In genomic region chr17:30291571-30292489, GRCh38 we compare ENCODE assay signal across 8 cellular contexts. TPM values are rescaled to one million over a fixed set of nuclear protein-coding genes. Genes with fewer than 3 reads are reported as not detected.
DNase-seq lines count a peak whose midpoint lies in the region; ATAC-seq and TF ChIP-seq lines count a peak whose summit lies in the region.

Gene BLMH, minus strand, starts transcription at chr17:30291944. Its CDS starts 125 bp downstream, at chr17:30291819.

- no peaks in the 10 kb centered on the region for H3K9me3 Mint-ChIP-seq in T-helper 1 cell treated with Interleukin-12 subunit alpha and Interleukin-12 subunit beta and Interleukin-4 antibody, amounts not matched to agents 30 μg/mL and 1 μg/mL, for 36 hours

- H3K4me1 ChIP-seq in left ventricle myocardium inferior (peaks cover 31% of the 10 kb centered on the region), prostate gland (replicated peaks) (peaks cover 6% of the 10 kb centered on the region), upper lobe of right lung (peaks cover 14% of the 10 kb centered on the region)

- no peaks in the 10 kb centered on the region for H3K9me3 ChIP-seq in left ventricle myocardium inferior (replicated peaks)
- H3K9me3 ChIP-seq in prostate gland, result no peaks in the 10 kb centered on the region
- H3K9me3 ChIP-seq in upper lobe of right lung, result no peaks in the 10 kb centered on the region

- no peaks in the 10 kb centered on the region for H3K27me3 ChIP-seq in left ventricle myocardium inferior (ENCODE audit: low read depth)
- H3K27me3 ChIP-seq in prostate gland (replicated peaks; ENCODE audit: insufficient read depth), result no peaks in the 10 kb centered on the region
- H3K27me3 ChIP-seq in upper lobe of right lung, result no peaks in the 10 kb centered on the region

- 2% methylated on average over 79 of the region's 99 CpGs for WGBS in prostate gland

- H3K4me3 ChIP-seq in left ventricle myocardium inferior, result peak within 1 kb of the TSS; percentile 99
- peak within 1 kb of the TSS; percentile 58 to 83 for H3K4me3 ChIP-seq in prostate gland
- H3K4me3 ChIP-seq in upper lobe of right lung, result peak within 1 kb of the TSS; percentile 93

- peak within 1 kb of the TSS; percentile 91 for H3K4me3 Mint-ChIP-seq in T-helper 1 cell treated with Interleukin-12 subunit alpha and Interleukin-12 subunit beta and Interleukin-4 antibody, amounts not matched to agents 30 μg/mL and 1 μg/mL, for 36 hours

- peak within 1 kb of the TSS; percentile 84 for H3K27ac Mint-ChIP-seq in T-helper 1 cell treated with Interleukin-12 subunit alpha and Interleukin-12 subunit beta and Interleukin-4 antibody, amounts not matched to agents 30 μg/mL and 1 μg/mL, for 36 hours

- H3K27me3 Mint-ChIP-seq in T-helper 1 cell treated with Interleukin-12 subunit alpha and Interleukin-12 subunit beta and Interleukin-4 antibody, amounts not matched to agents 30 μg/mL and 1 μg/mL, for 36 hours (ENCODE audit: low read depth), result no peaks in the 10 kb centered on the region

- ATAC-seq in GM21737 (IDR thresholded peaks at IDR 0.05; ENCODE audit: unreplicated experiment) (peak; percentile 82), upper lobe of right lung (peak; percentile 97)

- peak within 1 kb of the TSS; percentile 79 for H3K27ac ChIP-seq in left ventricle myocardium inferior (replicated peaks)
- H3K27ac ChIP-seq in prostate gland, result peak within 1 kb of the TSS; percentile 64 to 68
- H3K27ac ChIP-seq in upper lobe of right lung, result peak within 1 kb of the TSS; percentile 67

- H3K36me3 ChIP-seq in left ventricle myocardium inferior (peaks cover 23% of the 10 kb centered on the region), prostate gland (no peaks in the 10 kb centered on the region), upper lobe of right lung (peaks cover 23% of the 10 kb centered on the region)

- intact Hi-C loops in left ventricle myocardium inferior (cut with micrococcal nuclease) (no loop called here), prostate gland (cut with DNase I) (no loop called here), upper lobe of right lung (cut with DNase I) (no loop called here)

- TF ChIP-seq POLR2A in prostate gland (IDR thresholded peaks at IDR 0.05), result peak; percentile 58

- peaks cover 12% of the 10 kb centered on the region for H3K36me3 Mint-ChIP-seq in T-helper 1 cell treated with Interleukin-12 subunit alpha and Interleukin-12 subunit beta and Interleukin-4 antibody, amounts not matched to agents 30 μg/mL and 1 μg/mL, for 36 hours (ENCODE audit: low read depth)

- DNase-seq in EH (ENCODE audit: low read depth) (peak; percentile 85), LoVo (ENCODE audit: low spot score) (peak; percentile 61), amniotic epithelial cell (ENCODE audit: low read depth) (peak; percentile 75), left ventricle myocardium inferior (peak; percentile 86), prostate gland (ENCODE audit: low spot score) (peak; percentile 52), upper lobe of right lung (peak; percentile 91)

- TF ChIP-seq CTCF in left ventricle myocardium inferior (IDR thresholded peaks at IDR 0.05; ENCODE audit: borderline replicate concordance), result no peak
- TF ChIP-seq CTCF in prostate gland (IDR thresholded peaks at IDR 0.05), result peak in 1 of 4 experiments; percentile 9
- TF ChIP-seq CTCF in upper lobe of right lung (IDR thresholded peaks at IDR 0.05), result no peak

- H3K4me1 Mint-ChIP-seq in T-helper 1 cell treated with Interleukin-12 subunit alpha and Interleukin-12 subunit beta and Interleukin-4 antibody, amounts not matched to agents 30 μg/mL and 1 μg/mL, for 36 hours (ENCODE audit: low read depth), result peaks cover 15% of the 10 kb centered on the region

RNA-seq across cellular contexts. Expression of gene BLMH, which starts in this region (rescaled TPM):
- 14.9 TPM for total RNA-seq in left ventricle myocardium inferior
- 10 to 100 TPM; 21.7 to 25.9 TPM for total RNA-seq in prostate gland
- 26.0 TPM for total RNA-seq in upper lobe of right lung

Comparison
In these comparisons a context has a peak if more than half of its experiments do, and no peak if none do; other contexts are left out.
1. Peak in every context shown above with its lines: DNase-seq, ATAC-seq, H3K4me3 ChIP-seq and H3K27ac ChIP-seq.